Comparison of ENCODE assay signal across 9 cellular contexts in genomic region chr1:152111515-152111968, GRCh38. TPM values are rescaled to one million over a fixed set of nuclear protein-coding genes. Genes with fewer than 3 reads are reported as not detected.
DNase-seq lines count a peak whose midpoint lies in the region; ATAC-seq lines count a peak whose summit lies in the region.
"Had no signal": no experiment of that assay in that cellular context is flagged by ENCODE, and none has a peak within 500 bp of the region (broad histone marks: within the 10 kb centered on the region; RNA-seq: fewer than 3 reads in every experiment).

No MANE protein-coding gene starts in this region.

- no peaks in the 10 kb centered on the region for H3K9me3 Mint-ChIP-seq in activated CD8-positive, alpha-beta T cell treated with anti-CD3 and anti-CD28 coated beads, Interleukin-2, amount 10 ng/mL, durations not matched to agents 7 days and 5 days (ENCODE audit: insufficient read depth)
- H3K9me3 Mint-ChIP-seq: IgD-negative memory B cell had no signal

- no peaks in the 10 kb centered on the region for H3K36me3 Mint-ChIP-seq in activated CD8-positive, alpha-beta T cell treated with anti-CD3 and anti-CD28 coated beads, Interleukin-2, amount 10 ng/mL, durations not matched to agents 7 days and 5 days (ENCODE audit: low read depth)
- H3K36me3 Mint-ChIP-seq: IgD-negative memory B cell had no signal

- H3K4me1 Mint-ChIP-seq in activated CD8-positive, alpha-beta T cell treated with anti-CD3 and anti-CD28 coated beads, Interleukin-2, amount 10 ng/mL, durations not matched to agents 7 days and 5 days (ENCODE audit: low read depth) = peaks cover 5% of the 10 kb centered on the region

- H3K4me3 Mint-ChIP-seq in activated CD8-positive, alpha-beta T cell treated with anti-CD3 and anti-CD28 coated beads, Interleukin-2, amount 10 ng/mL, durations not matched to agents 7 days and 5 days = no peak overlapping the region
- H3K4me3 Mint-ChIP-seq: IgD-negative memory B cell had no signal

- peaks cover 21% of the 10 kb centered on the region for H3K27me3 Mint-ChIP-seq in activated CD8-positive, alpha-beta T cell treated with anti-CD3 and anti-CD28 coated beads, Interleukin-2, amount 10 ng/mL, durations not matched to agents 7 days and 5 days (ENCODE audit: low read depth)

- CTCF ChIA-PET in activated CD8-positive, alpha-beta T cell treated with anti-CD3 and anti-CD28 coated beads, Interleukin-2, amount 10 ng/mL, durations not matched to agents 7 days and 5 days (lab: Charles Lee) = interaction anchor here (1.1 to 2.3 kb wide), 14 partner anchors 24 to 347 kb away, joined by 3 to 11 read pairs (median 4); no protein-coding TSS in a partner anchor

- DNase-seq in DMS 273 treated with DMSO at 0.1 percent for 48 hours (lab: John Stamatoyannopoulos, UW) (peak; percentile 86), Kasumi-1 (lab: John Stamatoyannopoulos, UW) (peak; percentile 61 to 72), left ventricle myocardium superior (peak; percentile 23), A172 (ENCODE audit: low spot score) (no peak)
- DNase-seq in activated CD8-positive, alpha-beta T cell treated with anti-CD3 and anti-CD28 coated beads, Interleukin-2, amount 10 ng/mL, durations not matched to agents 7 days and 5 days = peak; percentile 48
- DNase-seq in stimulated activated CD4-positive, alpha-beta T cell treated with anti-CD3 and anti-CD28 coated beads, Interleukin-1b, Interleukin-23, amount 100 ng/mL, for 48 hours = peak; percentile 43

- intact Hi-C loops in left ventricle myocardium superior (cut with micrococcal nuclease) = no loop called here

- no peak overlapping the region for H3K27ac Mint-ChIP-seq in activated CD8-positive, alpha-beta T cell treated with anti-CD3 and anti-CD28 coated beads, Interleukin-2, amount 10 ng/mL, durations not matched to agents 7 days and 5 days
- H3K27ac Mint-ChIP-seq: IgD-negative memory B cell had no signal

- peak; percentile 41 for ATAC-seq in activated CD8-positive, alpha-beta T cell treated with anti-CD3 and anti-CD28 coated beads, Interleukin-2, amount 10 ng/mL, durations not matched to agents 7 days and 5 days
- ATAC-seq in left ventricle myocardium superior = no peak
- no peak for ATAC-seq in HG03439 (IDR thresholded peaks at IDR 0.05; ENCODE audit: unreplicated experiment)
- no peak for ATAC-seq in GM21737 (IDR thresholded peaks at IDR 0.05; ENCODE audit: unreplicated experiment)

- POLR2A ChIA-PET in activated CD8-positive, alpha-beta T cell treated with anti-CD3 and anti-CD28 coated beads, Interleukin-2, amount 10 ng/mL, durations not matched to agents 7 days and 5 days (lab: Charles Lee) = no interaction called here

RNA-seq across cellular contexts. Expression of gene TCHH, which starts 3.7 kb away (rescaled TPM):
- total RNA-seq in activated CD8-positive, alpha-beta T cell treated with anti-CD3 and anti-CD28 coated beads, Interleukin-2, amount 10 ng/mL, durations not matched to agents 7 days and 5 days = under 1 TPM in 1 of 2 experiments, not detected in 1; 0.08 TPM
- 0.02 TPM for total RNA-seq in left ventricle myocardium superior
- 0.02 TPM in 1 of 2 replicates, not detected in the other for total RNA-seq in A172 (2014; rRNA removed; shearing (Covaris generic))

RNA-seq across cellular contexts. Expression of gene TCHHL1, which starts 22.7 kb away (rescaled TPM):
- not detected for total RNA-seq in activated CD8-positive, alpha-beta T cell treated with anti-CD3 and anti-CD28 coated beads, Interleukin-2, amount 10 ng/mL, durations not matched to agents 7 days and 5 days
- not detected for total RNA-seq in left ventricle myocardium superior
- not detected in 2 replicates for total RNA-seq in A172 (2014; rRNA removed; shearing (Covaris generic))

RNA-seq across cellular contexts. Expression of gene RPTN, which starts 47.5 kb away (rescaled TPM):
- total RNA-seq in activated CD8-positive, alpha-beta T cell treated with anti-CD3 and anti-CD28 coated beads, Interleukin-2, amount 10 ng/mL, durations not matched to agents 7 days and 5 days = not detected
- not detected for total RNA-seq in left ventricle myocardium superior
- total RNA-seq in A172 (2014; rRNA removed; shearing (Covaris generic)) = not detected in 2 replicates
